16 cellular contexts compared by ENCODE assay signal in genomic region chr17:72634621-72635020, GRCh38.
DNase-seq lines count a peak whose midpoint lies in the region; ATAC-seq and TF ChIP-seq lines count a peak whose summit lies in the region.
"Had no signal": no experiment of that assay in that cellular context is flagged by ENCODE, and none has a peak within 500 bp of the region (broad histone marks: within the 10 kb centered on the region; RNA-seq: fewer than 3 reads in every experiment).

No MANE protein-coding gene starts in this region.

- no peaks in the 10 kb centered on the region for H3K9me3 ChIP-seq in breast epithelium
- H3K9me3 ChIP-seq in Panc1 (ENCODE audit: control insufficient read depth, insufficient read depth, low read depth, low read length), result no peaks in the 10 kb centered on the region
- no peaks in the 10 kb centered on the region for H3K9me3 ChIP-seq in effector memory CD4-positive, alpha-beta T cell (ENCODE audit: control insufficient read depth, low read length)
- no peaks in the 10 kb centered on the region for H3K9me3 ChIP-seq in psoas muscle

- intact Hi-C loops in MCF 10A (cut with micrococcal nuclease), result no loop called here
- intact Hi-C loops in breast epithelium (cut with DNase I; ENCODE audit: low total_unique reads), result no loop called here
- intact Hi-C loops in Panc1 (cut with micrococcal nuclease; ENCODE audit: unreplicated experiment), result no loop called here
- intact Hi-C loops in psoas muscle (cut with DNase I), result no loop called here

- no peaks in the 10 kb centered on the region for H3K27me3 Mint-ChIP-seq in MCF 10A (ENCODE audit: insufficient read depth, unreplicated experiment)

- POLR2A ChIA-PET in MCF 10A (lab: Yijun Ruan, JAX) (interaction anchor here (0.7 to 1.2 kb wide), 4 partner anchors 27 to 139 kb away, joined by 3 to 5 read pairs (median 3); no protein-coding TSS in a partner anchor), Panc1 (lab: Charles Lee) (interaction anchor here (0.6 kb wide), 1 partner anchor 37 kb away, joined by 3 read pairs; no protein-coding TSS in a partner anchor)

- no peak overlapping the region for H3K4me3 Mint-ChIP-seq in MCF 10A (ENCODE audit: unreplicated experiment)
- H3K4me3 Mint-ChIP-seq: brain had no signal

- H3K27ac Mint-ChIP-seq in MCF 10A (ENCODE audit: low read depth, unreplicated experiment), result no peak overlapping the region

- BruUV-seq in MCF 10A (replicated peaks; lab: Mats Ljungman, UMichigan), result no TSS peak
- no TSS peak for BruUV-seq in Panc1 (replicated peaks; lab: Mats Ljungman, UMichigan)

- H3K9me3 Mint-ChIP-seq in MCF 10A (ENCODE audit: unreplicated experiment), result no peaks in the 10 kb centered on the region

- peak overlapping the region in 1 of 3 donors; percentile 22 for H3K4me3 ChIP-seq in breast epithelium
- H3K4me3 ChIP-seq in Panc1 (ENCODE audit: low read depth in 2 of 2, low read length in 2 of 2), result no peak overlapping the region
- peak overlapping the region; percentile 6 for H3K4me3 ChIP-seq in effector memory CD4-positive, alpha-beta T cell (ENCODE audit: insufficient read depth, low read depth, low read length, poor library complexity, severe bottlenecking)
- no peak overlapping the region for H3K4me3 ChIP-seq in psoas muscle

- ATAC-seq in Panc1 (no peak), psoas muscle (no peak), HG02840 (IDR thresholded peaks at IDR 0.05; ENCODE audit: low FRiP score, unreplicated experiment) (no peak)

- H3K36me3 Mint-ChIP-seq in MCF 10A (ENCODE audit: insufficient read depth, unreplicated experiment), result no peaks in the 10 kb centered on the region
- H3K36me3 Mint-ChIP-seq: brain had no signal

- H3K4me1 Mint-ChIP-seq in MCF 10A (ENCODE audit: insufficient read depth, unreplicated experiment), result peaks cover 12% of the 10 kb centered on the region

- no peak for TF ChIP-seq POLR2A in breast epithelium (IDR thresholded peaks at IDR 0.05)

- H3K27me3 ChIP-seq in breast epithelium (peaks cover 0 to 13% of the 10 kb centered on the region in 2 donors), Panc1 (ENCODE audit: control insufficient read depth, insufficient read depth, low read length) (no peaks in the 10 kb centered on the region), psoas muscle (ENCODE audit: insufficient read depth in 3 of 3, low read length in 2 of 3) (peaks cover 0 to 2% (median 2%) of the 10 kb centered on the region in 3 donors)
- no peaks in the 10 kb centered on the region for H3K27me3 ChIP-seq in effector memory CD4-positive, alpha-beta T cell (replicated peaks; ENCODE audit: control insufficient read depth, insufficient read depth, low read length, poor library complexity, severe bottlenecking)

- 67 to 77% (median 68%) methylated on average over 7 of the region's 7 CpGs for WGBS in psoas muscle, 3 donors

- H3K4me1 ChIP-seq in breast epithelium, result no peaks in the 10 kb centered on the region
- peaks cover 21% of the 10 kb centered on the region for H3K4me1 ChIP-seq in Panc1 (ENCODE audit: control insufficient read depth, insufficient read depth, low read length)
- peaks cover 11% of the 10 kb centered on the region for H3K4me1 ChIP-seq in effector memory CD4-positive, alpha-beta T cell (ENCODE audit: control insufficient read depth, insufficient read depth, low read length, poor library complexity, severe bottlenecking)
- H3K4me1 ChIP-seq in psoas muscle, result no peaks in the 10 kb centered on the region

- H3K27ac ChIP-seq in breast epithelium (no peak overlapping the region), Panc1 (ENCODE audit: low read length) (peak overlapping the region; percentile 17; the same call in 1 of the 2 replicates), psoas muscle (no peak overlapping the region)
- no peak overlapping the region for H3K27ac ChIP-seq in effector memory CD4-positive, alpha-beta T cell (ENCODE audit: insufficient read depth, low read length, poor library complexity, severe bottlenecking)
- H3K27ac ChIP-seq: HL-60 had no signal

- H3K36me3 ChIP-seq in breast epithelium (no peaks in the 10 kb centered on the region), Panc1 (ENCODE audit: control insufficient read depth, insufficient read depth, low read length) (no peaks in the 10 kb centered on the region), psoas muscle (ENCODE audit: insufficient read depth in 1 of 2, low read depth in 1 of 2) (no peaks in the 10 kb centered on the region)
- H3K36me3 ChIP-seq in effector memory CD4-positive, alpha-beta T cell (ENCODE audit: control insufficient read depth, insufficient read depth, low read length), result no peaks in the 10 kb centered on the region

- in situ Hi-C loops in Panc1 (cut with HindIII; ENCODE audit: low pct_unique_long_range_greater_than_20kb, low sequenced_read_pairs), result no loop called here

- CTCF ChIA-PET in MCF 10A (lab: Yijun Ruan, JAX), result no interaction called here
- CTCF ChIA-PET in Panc1 (lab: Charles Lee), result no interaction called here

- no peak for TF ChIP-seq CTCF in MCF 10A (IDR thresholded peaks at IDR 0.05; ENCODE audit: unreplicated experiment)
- TF ChIP-seq CTCF in breast epithelium (IDR thresholded peaks at IDR 0.05), result no peak
- TF ChIP-seq CTCF in Panc1 (IDR thresholded peaks at IDR 0.05), result no peak
- no peak for TF ChIP-seq CTCF in psoas muscle (IDR thresholded peaks at IDR 0.05)

- DNase-seq in MCF 10A (ENCODE audit: unreplicated experiment) (peak; percentile 35), breast epithelium (ENCODE audit: low spot score in 2 of 2) (no peak), Panc1 (ENCODE audit: low read depth, low spot score) (no peak), psoas muscle (no peak), DMS 273 treated with DMSO at 0.1 percent for 48 hours (lab: John Stamatoyannopoulos, UW) (no peak), midbrain (lab: John Stamatoyannopoulos, UW) (no peak)
- no peak for DNase-seq in effector memory CD4-positive, alpha-beta T cell
- DNase-seq: AML-193; effector CD8-positive, alpha-beta T cell; foreskin fibroblast; mesendoderm; NCI-H1930; stimulated activated CD4-positive, alpha-beta T cell treated with anti-CD3 and anti-CD28 coated beads, Interleukin-12 subunit alpha, Interleukin-12 subunit beta, amount 100 ng/mL, for 4 hours had no signal
